8 cellular contexts compared by ENCODE assay signal in genomic region chr5:139385061-139385889, GRCh38. TPM values are rescaled to one million over a fixed set of nuclear protein-coding genes. Genes with fewer than 3 reads are reported as not detected.
DNase-seq lines count a peak whose midpoint lies in the region; ATAC-seq and TF ChIP-seq lines count a peak whose summit lies in the region.

No MANE protein-coding gene starts in this region.

- peak overlapping the region; percentile 54 for H3K4me3 ChIP-seq in lower lobe of right lung
- H3K4me3 ChIP-seq in adrenal gland, result peak overlapping the region in 1 of 4 donors; percentile 35

- peaks cover 9% of the 10 kb centered on the region for H3K36me3 Mint-ChIP-seq in activated CD8-positive, alpha-beta T cell treated with anti-CD3 and anti-CD28 coated beads, Interleukin-2, amount 10 ng/mL, durations not matched to agents 7 days and 5 days (ENCODE audit: low read depth)

- H3K27ac ChIP-seq in C4-2B, result peak overlapping the region; percentile 83
- H3K27ac ChIP-seq in lower lobe of right lung, result peak overlapping the region; percentile 80
- peak overlapping the region in 2 of 5 donors; percentile 47 to 48 for H3K27ac ChIP-seq in adrenal gland

- no peak for TF ChIP-seq POLR2A in adrenal gland (IDR thresholded peaks at IDR 0.05)

- POLR2A ChIA-PET in activated CD8-positive, alpha-beta T cell treated with anti-CD3 and anti-CD28 coated beads, Interleukin-2, amount 10 ng/mL, durations not matched to agents 7 days and 5 days (lab: Charles Lee), result interaction anchor here (1.2 to 11.6 kb wide), 2 partner anchors 44 to 85 kb away, joined by 3 to 139 read pairs; partner anchors contain the start of gene PAIP2

- DNase-seq in HT-29 (ENCODE audit: low spot score) (peak; percentile 50), lower lobe of right lung (no peak), adrenal gland (no peak), H4 (ENCODE audit: low spot score) (no peak), NCI-H748 treated with DMSO at 0.1 percent for 48 hours (lab: John Stamatoyannopoulos, UW) (no peak), OCI-M2 (lab: John Stamatoyannopoulos, UW; ENCODE audit: unreplicated experiment) (no peak)
- peak; percentile 59 for DNase-seq in activated CD8-positive, alpha-beta T cell treated with anti-CD3 and anti-CD28 coated beads, Interleukin-2, amount 10 ng/mL, durations not matched to agents 7 days and 5 days

- no peak for TF ChIP-seq CTCF in C4-2B (conservative IDR thresholded peaks at IDR 0.05)
- peak; percentile 15 for TF ChIP-seq CTCF in lower lobe of right lung (IDR thresholded peaks at IDR 0.05)
- TF ChIP-seq CTCF in adrenal gland (IDR thresholded peaks at IDR 0.05), result no peak

- no peaks in the 10 kb centered on the region for H3K36me3 ChIP-seq in lower lobe of right lung
- H3K36me3 ChIP-seq in adrenal gland (replicated peaks in 1 of 2), result no peaks in the 10 kb centered on the region

- peak; percentile 32 for ATAC-seq in activated CD8-positive, alpha-beta T cell treated with anti-CD3 and anti-CD28 coated beads, Interleukin-2, amount 10 ng/mL, durations not matched to agents 7 days and 5 days
- peak in 1 of 2 donors; percentile 39 for ATAC-seq in lower lobe of right lung

- no peaks in the 10 kb centered on the region for H3K9me3 Mint-ChIP-seq in activated CD8-positive, alpha-beta T cell treated with anti-CD3 and anti-CD28 coated beads, Interleukin-2, amount 10 ng/mL, durations not matched to agents 7 days and 5 days (ENCODE audit: insufficient read depth)

- no peaks in the 10 kb centered on the region for H3K9me3 ChIP-seq in lower lobe of right lung
- no peaks in the 10 kb centered on the region for H3K9me3 ChIP-seq in adrenal gland (replicated peaks in 1 of 3)

- peak overlapping the region; percentile 96 for H3K27ac Mint-ChIP-seq in activated CD8-positive, alpha-beta T cell treated with anti-CD3 and anti-CD28 coated beads, Interleukin-2, amount 10 ng/mL, durations not matched to agents 7 days and 5 days

- CTCF ChIA-PET in activated CD8-positive, alpha-beta T cell treated with anti-CD3 and anti-CD28 coated beads, Interleukin-2, amount 10 ng/mL, durations not matched to agents 7 days and 5 days (lab: Charles Lee), result interaction anchor here (0.9 to 1.2 kb wide), 2 partner anchors 9 to 43 kb away, joined by 3 read pairs; no protein-coding TSS in a partner anchor

- H3K27me3 ChIP-seq in lower lobe of right lung (ENCODE audit: low read depth) (no peaks in the 10 kb centered on the region), adrenal gland (no peaks in the 10 kb centered on the region)

- H3K4me1 Mint-ChIP-seq in activated CD8-positive, alpha-beta T cell treated with anti-CD3 and anti-CD28 coated beads, Interleukin-2, amount 10 ng/mL, durations not matched to agents 7 days and 5 days (ENCODE audit: low read depth), result peaks cover 65% of the 10 kb centered on the region

- intact Hi-C loops in lower lobe of right lung (cut with DNase I), result no loop called here
- intact Hi-C loops in adrenal gland (cut with DNase I), result no loop called here

- H3K4me3 Mint-ChIP-seq in activated CD8-positive, alpha-beta T cell treated with anti-CD3 and anti-CD28 coated beads, Interleukin-2, amount 10 ng/mL, durations not matched to agents 7 days and 5 days, result peak overlapping the region; percentile 69

- H3K27me3 Mint-ChIP-seq in activated CD8-positive, alpha-beta T cell treated with anti-CD3 and anti-CD28 coated beads, Interleukin-2, amount 10 ng/mL, durations not matched to agents 7 days and 5 days (ENCODE audit: low read depth), result no peaks in the 10 kb centered on the region

- WGBS in adrenal gland, 4 donors, result 46 to 65% (median 50%) methylated on average over 7 of the region's 7 CpGs

- H3K4me1 ChIP-seq in lower lobe of right lung, result peaks cover 18% of the 10 kb centered on the region
- H3K4me1 ChIP-seq in adrenal gland (replicated peaks in 1 of 2), result peaks cover 0 to 5% of the 10 kb centered on the region in 2 donors

RNA-seq across cellular contexts. Expression of gene SLC23A1, which starts 2.2 kb away (rescaled TPM):
- 0.39 and 0.74 TPM in 2 replicates for total RNA-seq in HT-29 (2014; rRNA removed; shearing (Covaris generic))
- 1 to 10 TPM; 1.2 to 1.5 TPM for total RNA-seq in activated CD8-positive, alpha-beta T cell treated with anti-CD3 and anti-CD28 coated beads, Interleukin-2, amount 10 ng/mL, durations not matched to agents 7 days and 5 days
- total RNA-seq in lower lobe of right lung (1.4 TPM), adrenal gland (under 1 TPM in 3 of 8 donors, not detected in 5; 0.14 to 0.46 (median 0.14) TPM)
- not detected for polyA plus RNA-seq in adrenal gland
- total RNA-seq in H4 (2014; rRNA removed; shearing (Covaris generic)), result not detected in 2 replicates

RNA-seq across cellular contexts. Expression of gene MZB1, which starts 4.4 kb away (rescaled TPM):
- 0.25 TPM in 1 of 2 replicates, not detected in the other for total RNA-seq in HT-29 (2014; rRNA removed; shearing (Covaris generic))
- 10 to 100 TPM; 19.0 to 19.9 TPM for total RNA-seq in activated CD8-positive, alpha-beta T cell treated with anti-CD3 and anti-CD28 coated beads, Interleukin-2, amount 10 ng/mL, durations not matched to agents 7 days and 5 days
- total RNA-seq in lower lobe of right lung (7.8 TPM), adrenal gland (1 to 10 TPM in 2 of 8 donors, under 1 TPM in 3, not detected in 3; 0.35 to 1.7 (median 0.95) TPM)
- polyA plus RNA-seq in adrenal gland, result 1 to 10 TPM in 2 of 3 donors, under 1 TPM in 1; 0.57 to 7.7 (median 4.3) TPM
- not detected in 2 replicates for total RNA-seq in H4 (2014; rRNA removed; shearing (Covaris generic))

RNA-seq across cellular contexts. Expression of gene PROB1, which starts 9.6 kb away (rescaled TPM):
- total RNA-seq in HT-29 (2014; rRNA removed; shearing (Covaris generic)), result 1.5 and 2.0 TPM in 2 replicates
- 1 to 10 TPM; 5.2 to 6.2 TPM for total RNA-seq in activated CD8-positive, alpha-beta T cell treated with anti-CD3 and anti-CD28 coated beads, Interleukin-2, amount 10 ng/mL, durations not matched to agents 7 days and 5 days
- 0.86 TPM for total RNA-seq in lower lobe of right lung
- 10 to 100 TPM in 4 of 8 donors, 1 to 10 TPM in 4; 6.7 to 24.4 (median 11.3) TPM for total RNA-seq in adrenal gland
- 1 to 10 TPM; 3.1 to 4.2 (median 4.0) TPM for polyA plus RNA-seq in adrenal gland
- total RNA-seq in H4 (2014; rRNA removed; shearing (Covaris generic)), result not detected in 2 replicates

RNA-seq across cellular contexts. Expression of gene SPATA24, which starts 18.6 kb away (rescaled TPM):
- total RNA-seq in HT-29 (2014; rRNA removed; shearing (Covaris generic)), result 3.8 and 10.4 TPM in 2 replicates
- 1 to 10 TPM; 3.8 to 4.0 TPM for total RNA-seq in activated CD8-positive, alpha-beta T cell treated with anti-CD3 and anti-CD28 coated beads, Interleukin-2, amount 10 ng/mL, durations not matched to agents 7 days and 5 days
- total RNA-seq in lower lobe of right lung (3.5 TPM), adrenal gland (100 to 1,000 TPM in 1 of 8 donors, 10 to 100 TPM in 3, 1 to 10 TPM in 4; 4.6 to 124 (median 8.5) TPM)
- 10 to 100 TPM in 2 of 3 donors, 1 to 10 TPM in 1; 9.6 to 21.5 (median 11.7) TPM for polyA plus RNA-seq in adrenal gland
- total RNA-seq in H4 (2014; rRNA removed; shearing (Covaris generic)), result 3.4 and 5.9 TPM in 2 replicates

RNA-seq across cellular contexts. Expression of gene PAIP2, which starts 43.6 kb away (rescaled TPM):
- total RNA-seq in HT-29 (2014; rRNA removed; shearing (Covaris generic)), result 28.5 and 29.4 TPM in 2 replicates
- total RNA-seq in activated CD8-positive, alpha-beta T cell treated with anti-CD3 and anti-CD28 coated beads, Interleukin-2, amount 10 ng/mL, durations not matched to agents 7 days and 5 days, result 10 to 100 TPM; 90.7 to 93.5 TPM
- total RNA-seq in lower lobe of right lung (84.1 TPM), adrenal gland (100 to 1,000 TPM; 127 to 198 (median 146) TPM)
- polyA plus RNA-seq in adrenal gland, result 100 to 1,000 TPM in 1 of 3 donors, 10 to 100 TPM in 2; 75.7 to 318 (median 82.0) TPM
- total RNA-seq in H4 (2014; rRNA removed; shearing (Covaris generic)), result 66.1 and 71.8 TPM in 2 replicates

Comparison
In these comparisons a context has a peak if more than half of its experiments do, and no peak if none do; other contexts are left out.
1. DNase-seq: peak in HT-29 (single experiment) and activated CD8-positive, alpha-beta T cell treated with anti-CD3 and anti-CD28 coated beads, Interleukin-2, amount 10 ng/mL, durations not matched to agents 7 days and 5 days (single experiment); none in lower lobe of right lung (single experiment), adrenal gland (0 of 7), H4 (single experiment), NCI-H748 treated with DMSO at 0.1 percent for 48 hours (single experiment) and OCI-M2 (single experiment).